Comparison of ENCODE assay signal across 8 cellular contexts in the genomic region with DNA sequence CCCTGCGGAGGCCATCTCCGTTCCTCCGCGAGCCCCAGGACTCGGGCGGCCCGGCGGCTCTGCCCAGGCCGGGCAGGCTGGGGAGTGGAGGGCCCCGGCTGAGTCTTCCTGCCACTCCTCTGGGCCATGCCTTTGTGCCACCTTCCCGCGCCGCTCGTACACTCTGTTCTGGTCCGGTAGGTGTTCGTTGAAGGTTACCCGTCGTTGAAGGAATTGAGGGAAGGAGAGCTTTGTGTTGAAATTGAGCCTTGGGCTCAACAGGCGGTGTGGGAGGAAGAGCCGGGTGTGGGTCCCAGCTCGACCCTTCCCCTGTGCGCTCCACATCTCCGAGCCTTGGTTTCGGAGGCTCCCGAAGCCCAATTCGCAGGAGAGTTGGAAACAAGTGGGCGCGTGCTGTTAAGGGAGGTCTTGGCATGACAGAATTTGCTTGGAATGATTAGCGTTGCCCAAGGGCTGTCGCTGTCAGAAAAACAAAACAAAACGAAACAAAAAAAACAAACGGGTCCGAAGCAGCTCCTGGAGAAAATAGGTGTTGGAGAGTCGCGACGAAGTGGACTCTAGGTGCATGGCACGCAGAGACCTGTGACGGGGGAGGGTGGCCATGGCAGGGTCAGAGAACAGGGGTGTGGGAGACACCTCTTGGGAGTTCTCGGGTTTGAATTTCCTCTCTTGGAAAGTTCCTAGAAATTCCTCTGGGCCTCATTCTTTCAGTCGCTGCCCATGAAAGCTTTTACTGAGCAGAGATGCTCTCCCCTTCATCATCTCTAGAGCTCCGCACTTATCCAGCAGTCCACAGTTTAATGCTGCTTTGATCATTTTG. TPM values are rescaled to one million over a fixed set of nuclear protein-coding genes. Genes with fewer than 3 reads are reported as not detected.
DNase-seq lines count a peak whose midpoint lies in the region; ATAC-seq and TF ChIP-seq lines count a peak whose summit lies in the region.

No MANE protein-coding gene starts in this region.

- peaks cover 7% of the 10 kb centered on the region for H3K79me1 ChIP-seq in mesendoderm (ENCODE audit: low read length)

- peak overlapping the region; percentile 94 for H3K56ac ChIP-seq in mesendoderm (ENCODE audit: low read length)

- H3K23ac ChIP-seq in mesendoderm (ENCODE audit: low read length), result peak overlapping the region; percentile 30

- H3K4me3 ChIP-seq in GM12865 (ENCODE audit: low read depth, low read length), result peak overlapping the region; percentile 99
- peak overlapping the region; percentile 97 for H3K4me3 ChIP-seq in LNCaP clone FGC (ENCODE audit: low read depth, low read length)
- peak overlapping the region; percentile 89 for H3K4me3 ChIP-seq in choroid plexus epithelial cell (ENCODE audit: low read depth, low read length)
- H3K4me3 ChIP-seq in mesendoderm (ENCODE audit: low read length), result peak overlapping the region; percentile 97
- H3K4me3 ChIP-seq in aorta (ENCODE audit: low read length in 2 of 2), result peak overlapping the region; percentile 68 to 80

- ATAC-seq in GM21786 (IDR thresholded peaks at IDR 0.05; ENCODE audit: unreplicated experiment) (peak; percentile 14), aorta (ENCODE audit: low FRiP score) (no peak)

- peak overlapping the region; percentile 42 for H3K18ac ChIP-seq in mesendoderm (ENCODE audit: low read length)

- H3K79me2 ChIP-seq in mesendoderm (ENCODE audit: control insufficient read depth, insufficient read depth, low read length), result peaks cover 67% of the 10 kb centered on the region

- peak overlapping the region; percentile 78 for H3K4ac ChIP-seq in mesendoderm (ENCODE audit: low read depth, low read length)

- H3K9ac ChIP-seq in mesendoderm (ENCODE audit: low read length), result peak overlapping the region; percentile 96

- H3K9me3 ChIP-seq in aorta (ENCODE audit: control insufficient read depth, low read length), result no peaks in the 10 kb centered on the region

- no peak overlapping the region for H4K8ac ChIP-seq in mesendoderm (ENCODE audit: low read depth, low read length)

- no peak overlapping the region for H2BK15ac ChIP-seq in mesendoderm (replicated peaks; ENCODE audit: low read depth)

- H2BK120ac ChIP-seq in mesendoderm (ENCODE audit: low read depth, low read length), result no peak overlapping the region

- H3K4me1 ChIP-seq in mesendoderm (ENCODE audit: control insufficient read depth, low read depth, low read length), result peaks cover 3% of the 10 kb centered on the region
- H3K4me1 ChIP-seq in aorta (ENCODE audit: control insufficient read depth in 1 of 2, insufficient read depth in 2 of 2, low read length in 2 of 2), result peaks cover 0 to 1% of the 10 kb centered on the region in 2 donors

- intact Hi-C loops in aorta (cut with DNase I), result loop anchor here in 1 of 2 donors (10.0 kb wide), 1 partner anchor 389 kb away; the partner anchor contains the start of gene PLEKHB2

- no CpG with 5 or more reads among the region's 41 CpGs for WGBS in mesendoderm (ENCODE audit: extremely low coverage, insufficient coverage, low lambda C conversion rate)
- 1 to 2% methylated on average over 35 to 41 of the region's 41 CpGs for WGBS in aorta, 2 donors

- H2BK5ac ChIP-seq in mesendoderm (ENCODE audit: low read length), result no peak overlapping the region

- no peak for DNase-seq in GM12865 (ENCODE audit: low read depth)
- no peak for DNase-seq in LNCaP clone FGC (ENCODE audit: low read depth)
- peak; percentile 9 for DNase-seq in choroid plexus epithelial cell (ENCODE audit: low read depth)
- DNase-seq in mesendoderm, result peak; percentile 34
- peak; percentile 38 to 56 for DNase-seq in aorta
- no peak for DNase-seq in KG1 (lab: John Stamatoyannopoulos, UW)
- DNase-seq in activated CD4-positive, CD25-positive, alpha-beta regulatory T cell treated with anti-CD3 and anti-CD28 coated beads, Interleukin-2, amount 50 U/mL, for 72 hours, result no peak

- H3K36me3 ChIP-seq in mesendoderm (ENCODE audit: control insufficient read depth, insufficient read depth, low read length) (peaks cover 4% of the 10 kb centered on the region), aorta (ENCODE audit: control insufficient read depth in 1 of 2, insufficient read depth in 2 of 2, low read length in 1 of 2) (no peaks in the 10 kb centered on the region)

- H3K27me3 ChIP-seq in mesendoderm (ENCODE audit: insufficient read depth, low read length, poor library complexity) (no peaks in the 10 kb centered on the region), aorta (ENCODE audit: control insufficient read depth in 1 of 2, insufficient read depth in 2 of 2, low read length in 1 of 2) (no peaks in the 10 kb centered on the region)

- H2AK5ac ChIP-seq in mesendoderm (ENCODE audit: low read length), result peak overlapping the region; percentile 37

- TF ChIP-seq CTCF in GM12865 (IDR thresholded peaks at IDR 0.05; ENCODE audit: insufficient read depth, low read depth, low read length, missing control alignments) (no peak), LNCaP clone FGC (IDR thresholded peaks at IDR 0.05; ENCODE audit: control insufficient read depth, extremely low read depth, insufficient read depth) (no peak), choroid plexus epithelial cell (conservative IDR thresholded peaks at IDR 0.05; ENCODE audit: low read depth, low read length) (no peak)

- H3K4me2 ChIP-seq in mesendoderm (ENCODE audit: low read length), result peak overlapping the region; percentile 64

- H4K5ac ChIP-seq in mesendoderm (ENCODE audit: low read length), result no peak overlapping the region

- H3K27ac ChIP-seq in mesendoderm (ENCODE audit: low read depth, low read length) (peak overlapping the region; percentile 89), aorta (ENCODE audit: low read depth in 1 of 2, low read length in 2 of 2) (peak overlapping the region in 1 of 2 donors; percentile 60)

RNA-seq across cellular contexts. Expression of gene MZT2A, which starts 1.2 kb away (rescaled TPM):
- 204 TPM for polyA plus RNA-seq in mesendoderm (2013, experiment 1 of 2)
- polyA plus RNA-seq in mesendoderm (2013, experiment 2 of 2), result 192 TPM
- total RNA-seq in aorta, result 10 to 100 TPM; 43.3 to 59.8 TPM
- 10 to 100 TPM; 44.8 to 70.9 TPM for polyA plus RNA-seq in aorta

RNA-seq across cellular contexts. Expression of gene TUBA3D, which starts 17.5 kb away (rescaled TPM):
- polyA plus RNA-seq in mesendoderm (2013, experiment 1 of 2), result 0.17 TPM
- 0.32 TPM for polyA plus RNA-seq in mesendoderm (2013, experiment 2 of 2)
- not detected for total RNA-seq in aorta
- 1 to 10 TPM in 1 of 2 donors, not detected in 1; 1.9 TPM for polyA plus RNA-seq in aorta

RNA-seq across cellular contexts. Expression of gene CCDC74A, which starts 34.3 kb away (rescaled TPM):
- polyA plus RNA-seq in mesendoderm (2013, experiment 1 of 2), result 12.1 TPM
- 11.4 TPM for polyA plus RNA-seq in mesendoderm (2013, experiment 2 of 2)
- 1 to 10 TPM; 1.4 to 5.3 TPM for total RNA-seq in aorta
- 10 to 100 TPM in 1 of 2 donors, 1 to 10 TPM in 1; 3.3 to 11.3 TPM for polyA plus RNA-seq in aorta

Comparison
In these comparisons a context has a peak if more than half of its experiments do, and no peak if none do; other contexts are left out.
1. DNase-seq: peak in choroid plexus epithelial cell (single experiment), mesendoderm (single experiment) and aorta (2 of 2); none in GM12865 (single experiment), LNCaP clone FGC (single experiment), KG1 (single experiment) and activated CD4-positive, CD25-positive, alpha-beta regulatory T cell treated with anti-CD3 and anti-CD28 coated beads, Interleukin-2, amount 50 U/mL, for 72 hours (single experiment).
2. Peak in every context shown above with its lines, with median percentiles within 50 percentile points of each other: H3K4me3 ChIP-seq.